In the genomic region with DNA sequence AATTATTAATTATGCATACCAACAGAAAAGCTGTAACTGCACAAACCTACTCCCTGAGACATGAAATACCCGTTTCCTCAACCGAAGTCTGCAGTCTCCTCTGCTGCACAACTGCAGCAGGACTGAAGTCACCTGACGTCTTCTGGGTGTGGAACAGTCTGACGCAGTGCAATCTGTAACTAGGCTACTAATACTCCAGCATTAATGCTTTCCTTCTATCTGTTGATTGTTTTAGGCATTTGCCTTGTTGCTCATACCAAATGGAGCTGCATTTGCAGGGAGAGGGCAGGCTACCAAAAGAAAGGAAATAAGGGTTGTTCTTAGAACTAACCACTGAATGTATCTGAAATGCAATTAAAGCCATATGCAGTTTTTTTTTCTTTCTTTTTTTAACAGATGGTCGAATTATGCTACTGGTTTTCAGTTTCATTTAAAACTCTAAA, we compare ENCODE assay signal across 8 cellular contexts. TPM values are rescaled to one million over a fixed set of nuclear protein-coding genes. Genes with fewer than 3 reads are reported as not detected.
DNase-seq lines count a peak whose midpoint lies in the region; ATAC-seq and TF ChIP-seq lines count a peak whose summit lies in the region.

No MANE protein-coding gene starts in this region.

- peaks cover 0 to 71% of the 10 kb centered on the region in 2 donors for H3K4me1 ChIP-seq in right atrium auricular region
- peaks cover 3% of the 10 kb centered on the region for H3K4me1 ChIP-seq in ovary (ENCODE audit: insufficient read depth)

- no peaks in the 10 kb centered on the region for H3K36me3 ChIP-seq in right atrium auricular region
- H3K36me3 ChIP-seq in ovary = no peaks in the 10 kb centered on the region

- ATAC-seq in Right ventricle myocardium superior (ENCODE audit: poor library complexity) (peak; percentile 81), HG02840 (IDR thresholded peaks at IDR 0.05; ENCODE audit: low FRiP score, unreplicated experiment) (peak; percentile 80)
- peak; percentile 86 to 90 for ATAC-seq in activated T-cell treated with anti-CD3 and anti-CD28 coated beads, Interleukin-2, amount 50 U/mL, for 4 hours

- H3K27ac ChIP-seq in right atrium auricular region (peak overlapping the region in 1 of 2 donors; percentile 2), ovary (no peak overlapping the region)

- DNase-seq in Right ventricle myocardium superior (no peak), right atrium auricular region (ENCODE audit: low spot score) (no peak), NCI-H524 (lab: John Stamatoyannopoulos, UW) (peak; percentile 54 to 78), fibroblast of the conjunctiva (ENCODE audit: low read depth) (peak; percentile 48), ovary (peak in 1 of 5 donors; percentile 21), NCI-H1105 treated with DMSO at 0.1 percent for 48 hours (lab: John Stamatoyannopoulos, UW) (no peak)
- DNase-seq in activated T-cell treated with anti-CD3 and anti-CD28 coated beads, Interleukin-2, amount 50 U/mL, for 4 hours = no peak

- no peaks in the 10 kb centered on the region for H3K27me3 Mint-ChIP-seq in activated T-cell treated with anti-CD3 and anti-CD28 coated beads, Interleukin-2, amount 50 U/mL, for 4 hours (ENCODE audit: low read depth)

- intact Hi-C loops in Right ventricle myocardium superior (cut with DNase I) (no loop called here), ovary (cut with DNase I) (no loop called here)

- peak overlapping the region in 1 of 2 donors; percentile 28 for H3K4me3 ChIP-seq in right atrium auricular region
- peak overlapping the region; percentile 30 for H3K4me3 ChIP-seq in ovary

- H3K27me3 ChIP-seq in right atrium auricular region (no peaks in the 10 kb centered on the region), ovary (no peaks in the 10 kb centered on the region)

- peak overlapping the region; percentile 88 for H3K4me3 Mint-ChIP-seq in activated T-cell treated with anti-CD3 and anti-CD28 coated beads, Interleukin-2, amount 50 U/mL, for 4 hours

- H3K36me3 Mint-ChIP-seq in activated T-cell treated with anti-CD3 and anti-CD28 coated beads, Interleukin-2, amount 50 U/mL, for 4 hours (ENCODE audit: insufficient read depth) = peaks cover 2% of the 10 kb centered on the region

- WGBS in ovary, 3 donors = 5 to 7% (median 7%) methylated on average over 5 of the region's 5 CpGs

- no peak for TF ChIP-seq CTCF in right atrium auricular region (IDR thresholded peaks at IDR 0.05)
- no peak for TF ChIP-seq CTCF in ovary (IDR thresholded peaks at IDR 0.05)

- TF ChIP-seq POLR2A in ovary (IDR thresholded peaks at IDR 0.05) = no peak

- H3K4me1 Mint-ChIP-seq in activated T-cell treated with anti-CD3 and anti-CD28 coated beads, Interleukin-2, amount 50 U/mL, for 4 hours (ENCODE audit: low read depth) = peaks cover 70% of the 10 kb centered on the region

- H3K9me3 ChIP-seq in right atrium auricular region (no peaks in the 10 kb centered on the region), ovary (no peaks in the 10 kb centered on the region)

- no peaks in the 10 kb centered on the region for H3K9me3 Mint-ChIP-seq in activated T-cell treated with anti-CD3 and anti-CD28 coated beads, Interleukin-2, amount 50 U/mL, for 4 hours

- no peak for TF ChIP-seq EP300 in ovary (IDR thresholded peaks at IDR 0.05)

RNA-seq across cellular contexts. Expression of a gene that starts 40.1 kb away (rescaled TPM):
- total RNA-seq in Right ventricle myocardium superior (56.3 TPM), right atrium auricular region (100 to 1,000 TPM; 152 to 203 TPM), ovary (100 to 1,000 TPM; 118 to 275 (median 200) TPM)
- 10 to 100 TPM; 71.4 to 75.9 (median 73.6) TPM for total RNA-seq in activated T-cell treated with anti-CD3 and anti-CD28 coated beads, Interleukin-2, amount 50 U/mL, for 4 hours
- 100 to 1,000 TPM; 110 to 334 TPM for polyA plus RNA-seq in ovary

Comparison
In these comparisons a context has a peak if more than half of its experiments do, and no peak if none do; other contexts are left out.
1. DNase-seq: peak in NCI-H524 (2 of 2) and fibroblast of the conjunctiva (single experiment); none in Right ventricle myocardium superior (single experiment), right atrium auricular region (single experiment), activated T-cell treated with anti-CD3 and anti-CD28 coated beads, Interleukin-2, amount 50 U/mL, for 4 hours (single experiment) and NCI-H1105 treated with DMSO at 0.1 percent for 48 hours (single experiment).
2. Peak in every context shown above with its lines, with median percentiles within 50 percentile points of each other: ATAC-seq.